ENCODE assay signal across 26 cellular contexts in genomic region chr6:112019619-112020018, GRCh38. TPM values are rescaled to one million over a fixed set of nuclear protein-coding genes. Genes with fewer than 3 reads are reported as not detected.
DNase-seq lines count a peak whose midpoint lies in the region; ATAC-seq, FAIRE-seq and TF ChIP-seq lines count a peak whose summit lies in the region.
"Had no signal": no experiment of that assay in that cellular context is flagged by ENCODE, and none has a peak within 500 bp of the region (broad histone marks: within the 10 kb centered on the region; RNA-seq: fewer than 3 reads in every experiment).

No MANE protein-coding gene starts in this region.

- H3K9me3 ChIP-seq in ascending aorta (peaks cover 0 to 8% of the 10 kb centered on the region in 2 donors), ovary (no peaks in the 10 kb centered on the region)

- H3K4me1 Mint-ChIP-seq in stimulated activated naive CD8-positive, alpha-beta T cell treated with anti-CD3 and anti-CD28 coated beads, Interleukin-15, Interleukin-2, amounts not matched to agents 100 ng/mL and 50 ng/mL, for 24 hours (ENCODE audit: low read depth), result peaks cover 48% of the 10 kb centered on the region
- H3K4me1 Mint-ChIP-seq in progenitor cell of endocrine pancreas (ENCODE audit: low read depth), result peaks cover 40% of the 10 kb centered on the region
- H3K4me1 Mint-ChIP-seq: IgD-negative memory B cell had no signal

- intact Hi-C loops in ascending aorta (cut with DNase I), result loop anchor here (2.0 kb wide), 1 partner anchor 17 kb away; no protein-coding TSS in a partner anchor
- intact Hi-C loops in ovary (cut with DNase I), result no loop called here

- H3K4me3 ChIP-seq in ascending aorta (no peak overlapping the region), ovary (no peak overlapping the region)
- H3K4me3 ChIP-seq: dorsolateral prefrontal cortex, lung had no signal

- H3K36me3 Mint-ChIP-seq in stimulated activated naive CD8-positive, alpha-beta T cell treated with anti-CD3 and anti-CD28 coated beads, Interleukin-15, Interleukin-2, amounts not matched to agents 100 ng/mL and 50 ng/mL, for 24 hours (ENCODE audit: low read depth), result peaks cover 7% of the 10 kb centered on the region
- H3K36me3 Mint-ChIP-seq in progenitor cell of endocrine pancreas (ENCODE audit: insufficient read depth), result peaks cover 2% of the 10 kb centered on the region
- H3K36me3 Mint-ChIP-seq: IgD-negative memory B cell had no signal

- H3K36me3 ChIP-seq in ascending aorta, result no peaks in the 10 kb centered on the region
- no peaks in the 10 kb centered on the region for H3K36me3 ChIP-seq in ovary
- H3K36me3 ChIP-seq: WERI-Rb-1 had no signal

- no peaks in the 10 kb centered on the region for H3K27me3 Mint-ChIP-seq in stimulated activated naive CD8-positive, alpha-beta T cell treated with anti-CD3 and anti-CD28 coated beads, Interleukin-15, Interleukin-2, amounts not matched to agents 100 ng/mL and 50 ng/mL, for 24 hours
- no peaks in the 10 kb centered on the region for H3K27me3 Mint-ChIP-seq in progenitor cell of endocrine pancreas
- H3K27me3 Mint-ChIP-seq: activated CD4-positive, alpha-beta memory T cell treated with anti-CD3 and anti-CD28 coated beads for 36 hours; CD4-positive, alpha-beta T cell; central memory CD8-positive, alpha-beta T cell had no signal

- no peak overlapping the region for H3K4me3 Mint-ChIP-seq in stimulated activated naive CD8-positive, alpha-beta T cell treated with anti-CD3 and anti-CD28 coated beads, Interleukin-15, Interleukin-2, amounts not matched to agents 100 ng/mL and 50 ng/mL, for 24 hours
- H3K4me3 Mint-ChIP-seq in progenitor cell of endocrine pancreas (ENCODE audit: low read depth), result no peak overlapping the region
- H3K4me3 Mint-ChIP-seq: activated CD4-positive, alpha-beta memory T cell treated with anti-CD3 and anti-CD28 coated beads for 36 hours; CD4-positive, alpha-beta T cell; central memory CD8-positive, alpha-beta T cell; IgD-negative memory B cell had no signal

- WGBS in ovary, 3 donors, result 92 to 100% (median 98%) methylated on average over 1 of the region's 1 CpG

- no peaks in the 10 kb centered on the region for H3K27me3 ChIP-seq in ascending aorta
- H3K27me3 ChIP-seq in ovary, result no peaks in the 10 kb centered on the region
- H3K27me3 ChIP-seq: dorsolateral prefrontal cortex, foreskin keratinocyte had no signal

- H3K9me3 Mint-ChIP-seq in stimulated activated naive CD8-positive, alpha-beta T cell treated with anti-CD3 and anti-CD28 coated beads, Interleukin-15, Interleukin-2, amounts not matched to agents 100 ng/mL and 50 ng/mL, for 24 hours, result peaks cover 11% of the 10 kb centered on the region
- peaks cover 9% of the 10 kb centered on the region for H3K9me3 Mint-ChIP-seq in progenitor cell of endocrine pancreas (ENCODE audit: low read depth)

- no peak for FAIRE-seq in D721Med (lab: Jason Lieb, UNC)
- FAIRE-seq: astrocyte, G401.6 had no signal

- no peak for DNase-seq in stimulated activated naive CD8-positive, alpha-beta T cell treated with anti-CD3 and anti-CD28 coated beads, Interleukin-15, Interleukin-2, amounts not matched to agents 100 U/mL and 50 U/mL, for 24 hours
- DNase-seq in ascending aorta (ENCODE audit: low spot score in 2 of 2), result no peak
- no peak for DNase-seq in progenitor cell of endocrine pancreas (ENCODE audit: low spot score, unreplicated experiment)
- DNase-seq in DMS 273 (lab: John Stamatoyannopoulos, UW; ENCODE audit: unreplicated experiment), result no peak
- DNase-seq in ovary, result no peak
- DNase-seq in D721Med (ENCODE audit: insufficient read length, low spot score), result no peak
- DNase-seq: activated CD4-positive, alpha-beta memory T cell treated with anti-CD3 and anti-CD28 coated beads for 36 hours; activated gamma-delta T cell treated with Interleukin-2 at 50 U/mL for 16 hours; CD4-positive, alpha-beta T cell; dorsolateral prefrontal cortex; foreskin keratinocyte; H7; islet precursor cell; NCI-H1417; NCI-H510A; retina; WERI-Rb-1 had no signal

- TF ChIP-seq POLR2A in ovary (IDR thresholded peaks at IDR 0.05), result no peak

- TF ChIP-seq CTCF in ascending aorta (IDR thresholded peaks at IDR 0.05) (no peak), progenitor cell of endocrine pancreas (IDR thresholded peaks at IDR 0.05; ENCODE audit: unreplicated experiment) (no peak), ovary (IDR thresholded peaks at IDR 0.05) (no peak), D721Med (IDR thresholded peaks at IDR 0.05; ENCODE audit: insufficient read depth, missing control alignments) (no peak)

- H3K27ac ChIP-seq in ascending aorta (peak overlapping the region; percentile 26 to 64), ovary (no peak overlapping the region)
- H3K27ac ChIP-seq: foreskin keratinocyte, WERI-Rb-1 had no signal

- H3K27ac Mint-ChIP-seq in stimulated activated naive CD8-positive, alpha-beta T cell treated with anti-CD3 and anti-CD28 coated beads, Interleukin-15, Interleukin-2, amounts not matched to agents 100 ng/mL and 50 ng/mL, for 24 hours, result peak overlapping the region; percentile 37
- H3K27ac Mint-ChIP-seq in progenitor cell of endocrine pancreas, result peak overlapping the region; percentile 82
- H3K27ac Mint-ChIP-seq: activated CD4-positive, alpha-beta memory T cell treated with anti-CD3 and anti-CD28 coated beads for 36 hours; CD4-positive, alpha-beta T cell; IgD-negative memory B cell had no signal

- ATAC-seq in stimulated activated naive CD8-positive, alpha-beta T cell treated with anti-CD3 and anti-CD28 coated beads, Interleukin-15, Interleukin-2, amounts not matched to agents 100 U/mL and 50 U/mL, for 24 hours, result no peak
- ATAC-seq: foreskin keratinocyte had no signal

- H3K4me1 ChIP-seq in ascending aorta, result peaks cover 0 to 30% of the 10 kb centered on the region in 2 donors
- H3K4me1 ChIP-seq in ovary (ENCODE audit: insufficient read depth), result peaks cover 8% of the 10 kb centered on the region

- no peak for TF ChIP-seq EP300 in ovary (IDR thresholded peaks at IDR 0.05)

RNA-seq across cellular contexts. Expression of gene CCN6, which starts 34.3 kb away (rescaled TPM):
- not detected for total RNA-seq in ascending aorta
- not detected in 2 replicates for total RNA-seq in progenitor cell of endocrine pancreas
- 1 to 10 TPM in 2 of 7 donors, under 1 TPM in 1, not detected in 4; 0.25 to 2.2 (median 1.3) TPM for total RNA-seq in ovary
- not detected for polyA plus RNA-seq in ovary
- total RNA-seq: astrocyte; CD4-positive, alpha-beta T cell; dorsolateral prefrontal cortex; H7; lung; MCF 10A; SK-MEL-5; T-helper 2 cell treated with Interferon-gamma antibody and Interleukin-4, amounts not matched to agents 100 ng/mL and 5 ng/mL, for 36 hours had no signal
- polyA plus RNA-seq: IgD-negative memory B cell, lung had no signal

Comparison
In these comparisons a context has a peak if more than half of its experiments do, and no peak if none do; other contexts are left out.
1. H3K27ac ChIP-seq: peak in ascending aorta (2 of 2); none in ovary (0 of 2).